In genomic region chr19:50794778-50795664, GRCh38 we compare ENCODE assay signal across 9 cellular contexts. TPM values are rescaled to one million over a fixed set of nuclear protein-coding genes. Genes with fewer than 3 reads are reported as not detected.
DNase-seq lines count a peak whose midpoint lies in the region; ATAC-seq and TF ChIP-seq lines count a peak whose summit lies in the region.
"Had no signal": no experiment of that assay in that cellular context is flagged by ENCODE, and none has a peak within 500 bp of the region (broad histone marks: within the 10 kb centered on the region; RNA-seq: fewer than 3 reads in every experiment).

No MANE protein-coding gene starts in this region.

- H3K23ac ChIP-seq in H9 (ENCODE audit: insufficient read length, low read depth, low read length), result no peak overlapping the region

- no peak overlapping the region for H2AK5ac ChIP-seq in H9 (ENCODE audit: insufficient read length, low read length)

- peaks cover under 1% of the 10 kb centered on the region for H3K79me1 ChIP-seq in H9 (ENCODE audit: insufficient read depth, low read depth, low read length, poor library complexity, severe bottlenecking)

- H3K14ac ChIP-seq in H9 (ENCODE audit: insufficient read depth, low read length), result no peak overlapping the region

- no peak overlapping the region for H3K4ac ChIP-seq in H9 (ENCODE audit: low read depth, low read length)

- H3K4me3 Mint-ChIP-seq in H9, result peak overlapping the region in 1 of 2 experiments; percentile 44; a peak in 1 of 5 replicates

- no peak for TF ChIP-seq POLR2A in gastroesophageal sphincter (IDR thresholded peaks at IDR 0.05)

- H3K79me2 ChIP-seq in H9 (ENCODE audit: insufficient read depth, low read length), result no peaks in the 10 kb centered on the region

- no CpG with 5 or more reads among the region's 23 CpGs for WGBS in H9 (ENCODE audit: extremely low coverage, insufficient read length, low lambda C conversion rate)
- 20 to 40% methylated on average over 5 to 9 of the region's 23 CpGs for WGBS in gastroesophageal sphincter (ENCODE audit: low coverage in 1 of 2), 2 donors

- H3K56ac ChIP-seq in H9 (ENCODE audit: insufficient read length, low read depth, low read length), result no peak overlapping the region

- H3K27ac Mint-ChIP-seq in H9, result peak overlapping the region; percentile 66 to 76 (median 76); a peak in 4 of 7 replicates

- no peak overlapping the region for H3K9ac ChIP-seq in H9 (ENCODE audit: extremely low read depth, insufficient read length, low read length)

- H3K4me1 ChIP-seq in H9 (ENCODE audit: insufficient read depth, low read length) (no peaks in the 10 kb centered on the region), SJCRH30 (no peaks in the 10 kb centered on the region), gastroesophageal sphincter (no peaks in the 10 kb centered on the region), left lung (no peaks in the 10 kb centered on the region)

- H3K4me3 ChIP-seq in SJCRH30 (no peak overlapping the region), kidney epithelial cell (ENCODE audit: low read depth, low read length) (no peak overlapping the region), gastroesophageal sphincter (no peak overlapping the region), left lung (no peak overlapping the region)

- no peak overlapping the region for H4K8ac ChIP-seq in H9 (replicated peaks; ENCODE audit: insufficient read length, low read depth, low read length)

- ATAC-seq in gastroesophageal sphincter, result no peak
- no peak for ATAC-seq in left lung
- ATAC-seq in HG03025 (IDR thresholded peaks at IDR 0.05; ENCODE audit: low FRiP score, unreplicated experiment), result no peak
- ATAC-seq in HG03196 (IDR thresholded peaks at IDR 0.05; ENCODE audit: unreplicated experiment), result no peak

- H3K18ac ChIP-seq in H9 (ENCODE audit: insufficient read length, low read depth, low read length), result no peak overlapping the region

- DNase-seq in EL (peak; percentile 42), H9 (no peak), SJCRH30 (peak; percentile 44 to 49), kidney epithelial cell (ENCODE audit: low read depth) (no peak), left lung (no peak)

- H3K9me3 Mint-ChIP-seq in H9, result no peaks in the 10 kb centered on the region

- intact Hi-C loops in left lung (cut with DNase I), result no loop called here

- no peaks in the 10 kb centered on the region for H3K23me2 ChIP-seq in H9 (ENCODE audit: insufficient read length, low read depth, low read length, poor library complexity, severe bottlenecking)

- peaks cover 4% of the 10 kb centered on the region for H4K20me1 ChIP-seq in H9 (ENCODE audit: control insufficient read depth, insufficient read depth, insufficient read length)

- no peak overlapping the region for H3K27ac ChIP-seq in H9 (ENCODE audit: insufficient read length, low read depth, low read length)
- H3K27ac ChIP-seq in SJCRH30, result no peak overlapping the region
- H3K27ac ChIP-seq in gastroesophageal sphincter, result no peak overlapping the region
- H3K27ac ChIP-seq in left lung, result no peak overlapping the region

- no peak overlapping the region for H2BK5ac ChIP-seq in H9 (ENCODE audit: insufficient read length, low read length)

- no peak overlapping the region for H3T11ph ChIP-seq in H9 (ENCODE audit: low read length)

- H2BK120ac ChIP-seq in H9 (ENCODE audit: low read depth, low read length, poor library complexity, severe bottlenecking), result no peak overlapping the region

- no peak overlapping the region for H3K4me2 ChIP-seq in H9 (ENCODE audit: insufficient read depth, insufficient read length, low read length)

- H2BK15ac ChIP-seq in H9 (ENCODE audit: low read depth, low read length), result no peak overlapping the region

- H3K27me3 ChIP-seq in H9 (ENCODE audit: insufficient read depth, low read length) (no peaks in the 10 kb centered on the region), SJCRH30 (no peaks in the 10 kb centered on the region), kidney epithelial cell (ENCODE audit: control insufficient read depth, insufficient read depth, low read length) (peaks cover 5% of the 10 kb centered on the region), gastroesophageal sphincter (peaks cover 36% of the 10 kb centered on the region), left lung (no peaks in the 10 kb centered on the region)

- H4K91ac ChIP-seq in H9 (ENCODE audit: insufficient read length, low read depth, low read length), result no peak overlapping the region

- no peaks in the 10 kb centered on the region for H3K9me3 ChIP-seq in H9 (ENCODE audit: control insufficient read depth, low read depth, low read length)
- no peaks in the 10 kb centered on the region for H3K9me3 ChIP-seq in SJCRH30 (replicated peaks)
- no peaks in the 10 kb centered on the region for H3K9me3 ChIP-seq in gastroesophageal sphincter
- H3K9me3 ChIP-seq in left lung, result no peaks in the 10 kb centered on the region

- peak overlapping the region; percentile 17 for H4K5ac ChIP-seq in H9 (ENCODE audit: insufficient read length, low read depth, low read length)

- no peak for TF ChIP-seq EP300 in gastroesophageal sphincter (IDR thresholded peaks at IDR 0.05)

- no peak overlapping the region for H2AFZ ChIP-seq in H9 (ENCODE audit: low read length)

- peaks cover 9 to 12% of the 10 kb centered on the region in 2 experiments for H3K4me1 Mint-ChIP-seq in H9

- peak; percentile 57 for TF ChIP-seq CTCF in H9 (conservative IDR thresholded peaks at IDR 0.05)
- TF ChIP-seq CTCF in kidney epithelial cell (IDR thresholded peaks at IDR 0.05; ENCODE audit: insufficient read depth, low read length, poor library complexity, severe bottlenecking), result peak; percentile 34
- TF ChIP-seq CTCF in gastroesophageal sphincter (IDR thresholded peaks at IDR 0.05), result no peak
- no peak for TF ChIP-seq CTCF in left lung (IDR thresholded peaks at IDR 0.05)

- H3K36me3 ChIP-seq in SJCRH30 (peaks cover 40% of the 10 kb centered on the region), kidney epithelial cell (ENCODE audit: control insufficient read depth, insufficient read depth, low read length) (peaks cover 2% of the 10 kb centered on the region), gastroesophageal sphincter (peaks cover 0 to 47% of the 10 kb centered on the region in 2 donors), left lung (peaks cover 0 to 40% of the 10 kb centered on the region in 2 donors)

- peaks cover 7% of the 10 kb centered on the region for H3K27me3 Mint-ChIP-seq in H9 (ENCODE audit: low read depth)

- no peak overlapping the region for H2BK12ac ChIP-seq in H9 (ENCODE audit: insufficient read length, low read depth, low read length)

- peaks cover 14 to 49% (median 31%) of the 10 kb centered on the region in 3 experiments; a peak in 6 of 7 replicates for H3K36me3 Mint-ChIP-seq in H9 (ENCODE audit: insufficient read depth in 1 of 3, low read depth in 3 of 3)

- H2BK20ac ChIP-seq in H9 (ENCODE audit: low read depth, low read length, poor library complexity, severe bottlenecking), result no peak overlapping the region

RNA-seq across cellular contexts. Expression of gene ACP4, which starts 4.8 kb away (rescaled TPM):
- not detected in 2 replicates for total RNA-seq in H9 (2021)
- not detected in 2 replicates for total RNA-seq in SJCRH30 (2014; rRNA removed; shearing (Covaris generic))
- not detected in 2 replicates for total RNA-seq in kidney epithelial cell
- total RNA-seq in gastroesophageal sphincter, result not detected
- not detected for total RNA-seq in left lung
- total RNA-seq: liver had no signal

RNA-seq across cellular contexts. Expression of gene GPR32, which starts 24.8 kb away (rescaled TPM):
- not detected in 2 replicates for total RNA-seq in H9 (2021)
- not detected in 2 replicates for total RNA-seq in SJCRH30 (2014; rRNA removed; shearing (Covaris generic))
- total RNA-seq in kidney epithelial cell, result not detected in 2 replicates
- not detected for total RNA-seq in gastroesophageal sphincter
- total RNA-seq in left lung, result not detected
- total RNA-seq: liver had no signal

RNA-seq across cellular contexts. Expression of gene KLK1, which starts 28.6 kb away (rescaled TPM):
- total RNA-seq in H9 (2021) (2.1 and 2.3 TPM in 2 replicates), kidney epithelial cell (not detected in 2 replicates), gastroesophageal sphincter (not detected), left lung (under 1 TPM; 0.41 to 0.76 TPM)
- total RNA-seq in SJCRH30 (2014; rRNA removed; shearing (Covaris generic)), result 0.13 and 0.18 TPM in 2 replicates
- total RNA-seq: liver had no signal

RNA-seq across cellular contexts. Expression of gene KLK15, which starts 38.4 kb away (rescaled TPM):
- total RNA-seq in H9 (2021), result not detected in 2 replicates
- not detected in 2 replicates for total RNA-seq in SJCRH30 (2014; rRNA removed; shearing (Covaris generic))
- not detected in 2 replicates for total RNA-seq in kidney epithelial cell
- not detected for total RNA-seq in gastroesophageal sphincter
- not detected for total RNA-seq in left lung
- total RNA-seq: liver had no signal

RNA-seq across cellular contexts. Expression of gene KLK3, which starts 59.7 kb away (rescaled TPM):
- total RNA-seq in H9 (2021), result not detected in 2 replicates
- not detected in 2 replicates for total RNA-seq in SJCRH30 (2014; rRNA removed; shearing (Covaris generic))
- not detected in 2 replicates for total RNA-seq in kidney epithelial cell
- not detected for total RNA-seq in gastroesophageal sphincter
- not detected for total RNA-seq in left lung
- total RNA-seq: liver had no signal

Comparison
In these comparisons a context has a peak if more than half of its experiments do, and no peak if none do; other contexts are left out.
1. DNase-seq: peak in EL (single experiment) and SJCRH30 (2 of 2); none in H9 (single experiment), kidney epithelial cell (single experiment) and left lung (0 of 2).
2. CTCF ChIP-seq: peak in H9 (single experiment) and kidney epithelial cell (single experiment); none in gastroesophageal sphincter (0 of 4) and left lung (0 of 2).